Comparison of ENCODE assay signal across 1 cellular context in the genomic region with DNA sequence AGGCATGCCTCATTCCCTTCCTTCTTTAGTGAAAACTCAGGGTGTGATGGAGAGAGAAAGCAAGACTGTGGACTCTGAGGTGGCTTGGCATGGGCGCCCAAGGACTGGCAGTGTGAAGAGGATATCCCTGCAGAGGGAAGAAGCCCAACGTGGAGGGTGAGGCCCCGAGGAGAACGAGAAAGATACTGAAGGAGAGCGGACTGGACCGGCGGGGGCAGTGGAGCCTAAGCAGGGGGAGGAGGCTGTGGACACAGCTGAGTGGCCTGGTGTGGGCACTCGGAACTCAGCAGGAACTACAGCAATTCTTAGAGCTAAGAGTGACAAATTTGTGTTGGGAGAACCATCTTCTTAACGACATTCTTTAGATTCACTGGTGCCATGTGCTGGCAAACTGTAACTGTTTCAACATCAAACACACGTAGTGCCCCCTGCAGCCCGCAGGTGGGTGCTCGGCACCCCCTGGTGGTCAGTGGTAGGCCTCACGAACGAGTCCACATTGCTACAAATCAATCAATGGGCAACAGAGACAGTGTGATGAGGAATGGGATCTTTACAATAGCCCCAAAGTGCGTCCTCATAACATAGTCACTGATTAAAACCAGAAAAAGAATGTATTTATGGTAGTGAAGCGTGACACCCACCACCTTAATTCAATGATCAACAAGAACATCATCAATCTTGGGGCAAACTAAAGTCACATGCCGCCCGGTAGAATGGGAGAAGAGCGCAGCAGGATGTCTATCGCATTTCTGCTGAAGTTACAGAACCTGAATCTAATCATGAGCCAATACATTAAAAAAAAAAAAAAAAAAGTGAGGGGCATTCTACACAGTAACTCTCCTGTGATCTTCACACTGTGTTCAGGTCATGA.
TF ChIP-seq lines count a peak whose summit lies in the region.

No MANE protein-coding gene starts in this region.

TF ChIP-seq in liver, 16 proteins besides CTCF, POLR2A, EP300 and RAD21 (continued from another document):
- TF ChIP-seq, protein P1, sequence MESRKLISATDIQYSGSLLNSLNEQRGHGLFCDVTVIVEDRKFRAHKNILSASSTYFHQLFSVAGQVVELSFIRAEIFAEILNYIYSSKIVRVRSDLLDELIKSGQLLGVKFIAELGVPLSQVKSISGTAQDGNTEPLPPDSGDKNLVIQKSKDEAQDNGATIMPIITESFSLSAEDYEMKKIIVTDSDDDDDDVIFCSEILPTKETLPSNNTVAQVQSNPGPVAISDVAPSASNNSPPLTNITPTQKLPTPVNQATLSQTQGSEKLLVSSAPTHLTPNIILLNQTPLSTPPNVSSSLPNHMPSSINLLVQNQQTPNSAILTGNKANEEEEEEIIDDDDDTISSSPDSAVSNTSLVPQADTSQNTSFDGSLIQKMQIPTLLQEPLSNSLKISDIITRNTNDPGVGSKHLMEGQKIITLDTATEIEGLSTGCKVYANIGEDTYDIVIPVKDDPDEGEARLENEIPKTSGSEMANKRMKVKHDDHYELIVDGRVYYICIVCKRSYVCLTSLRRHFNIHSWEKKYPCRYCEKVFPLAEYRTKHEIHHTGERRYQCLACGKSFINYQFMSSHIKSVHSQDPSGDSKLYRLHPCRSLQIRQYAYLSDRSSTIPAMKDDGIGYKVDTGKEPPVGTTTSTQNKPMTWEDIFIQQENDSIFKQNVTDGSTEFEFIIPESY (IDR thresholded peaks at IDR 0.05) = no peak
- TF ChIP-seq YY1 (IDR thresholded peaks at IDR 0.05) (no peak), RXRA (IDR thresholded peaks at IDR 0.05) (no peak)
